ENCODE assay signal across 9 cellular contexts in genomic region chr6:41536884-41537347, GRCh38. TPM values are rescaled to one million over a fixed set of nuclear protein-coding genes. Genes with fewer than 3 reads are reported as not detected.
DNase-seq lines count a peak whose midpoint lies in the region; ATAC-seq and TF ChIP-seq lines count a peak whose summit lies in the region.
"Had no signal": no experiment of that assay in that cellular context is flagged by ENCODE, and none has a peak within 500 bp of the region (broad histone marks: within the 10 kb centered on the region; RNA-seq: fewer than 3 reads in every experiment).

No MANE protein-coding gene starts in this region.

- WGBS in heart left ventricle, 4 donors, result 30 to 51% (median 36%) methylated on average over 14 to 15 of the region's 15 CpGs
- 41% methylated on average over 15 of the region's 15 CpGs for whole genome bisulfite sequencing in right cardiac atrium

- peak overlapping the region; percentile 22; the same call in 1 of the 2 replicates for H2AFZ ChIP-seq in PC-3 (ENCODE audit: low read length)

- POLR2A ChIA-PET in PC-3 (lab: Charles Lee; ENCODE audit: unreplicated experiment), result no interaction called here

- H3K4me3 ChIP-seq in heart left ventricle (no peak overlapping the region), left ventricle myocardium inferior (no peak overlapping the region), PC-3 (ENCODE audit: low read length) (peak overlapping the region; percentile 32), right cardiac atrium (ENCODE audit: low read length) (no peak overlapping the region)

- TF ChIP-seq CTCF in heart left ventricle (IDR thresholded peaks at IDR 0.05) (no peak), left ventricle myocardium inferior (IDR thresholded peaks at IDR 0.05; ENCODE audit: borderline replicate concordance) (no peak), PC-3 (conservative IDR thresholded peaks at IDR 0.05; ENCODE audit: low read depth, low read length) (no peak)

- no peaks in the 10 kb centered on the region for H4K20me1 ChIP-seq in PC-3 (ENCODE audit: low read length)

- H3K27me3 ChIP-seq in heart left ventricle, result peaks cover 0 to 33% (median 0%) of the 10 kb centered on the region in 9 donors
- H3K27me3 ChIP-seq in left ventricle myocardium inferior (ENCODE audit: low read depth), result peaks cover 73% of the 10 kb centered on the region
- no peaks in the 10 kb centered on the region for H3K27me3 ChIP-seq in PC-3 (ENCODE audit: low read length)
- no peaks in the 10 kb centered on the region for H3K27me3 ChIP-seq in right cardiac atrium (ENCODE audit: control insufficient read depth, insufficient read depth)

- H3K9me3 ChIP-seq in heart left ventricle (no peaks in the 10 kb centered on the region), left ventricle myocardium inferior (replicated peaks) (no peaks in the 10 kb centered on the region), PC-3 (ENCODE audit: low read length) (no peaks in the 10 kb centered on the region), right cardiac atrium (ENCODE audit: control insufficient read depth, low read length) (no peaks in the 10 kb centered on the region)

- no peak overlapping the region for H3K9ac ChIP-seq in PC-3 (ENCODE audit: low read length)

- DNase-seq in heart left ventricle (peak in 1 of 5 donors; percentile 36), left ventricle myocardium inferior (no peak), PC-3 (peak; percentile 77), right cardiac atrium (peak; percentile 35 to 70 (median 58)), ureter (ENCODE audit: low spot score) (peak; percentile 85), HCEC 1CT (no peak)
- no peak for DNase-seq in activated CD4-positive, alpha-beta T cell treated with anti-CD3 and anti-CD28 coated beads for 4 hours
- no peak for DNase-seq in activated CD4-positive, CD25-positive, alpha-beta regulatory T cell treated with anti-CD3 and anti-CD28 coated beads, Interleukin-2, amount 50 U/mL, for 72 hours
- DNase-seq: ACHN had no signal

- ATAC-seq in heart left ventricle (peak in 3 of 4 donors; percentile 25 to 52 (median 39)), PC-3 (peak; percentile 64), right cardiac atrium (peak; percentile 39 to 60)

- intact Hi-C loops in heart left ventricle (cut with DNase I), result no loop called here
- intact Hi-C loops in left ventricle myocardium inferior (cut with micrococcal nuclease), result no loop called here
- intact Hi-C loops in PC-3 (cut with micrococcal nuclease), result no loop called here
- intact Hi-C loops in right cardiac atrium (cut with DNase I), result no loop called here

- CTCF ChIA-PET in PC-3 (lab: Charles Lee), result no interaction called here

- H3K4me2 ChIP-seq in PC-3 (ENCODE audit: low read length), result peak overlapping the region; percentile 61

- no peaks in the 10 kb centered on the region for H3F3A ChIP-seq in PC-3 (ENCODE audit: low read length, unreplicated experiment)

- H3K36me3 ChIP-seq in heart left ventricle (no peaks in the 10 kb centered on the region), left ventricle myocardium inferior (no peaks in the 10 kb centered on the region), PC-3 (ENCODE audit: low read depth, low read length) (no peaks in the 10 kb centered on the region)

- H3K4me1 ChIP-seq in heart left ventricle (peaks cover 0 to 37% (median 4%) of the 10 kb centered on the region in 12 donors), left ventricle myocardium inferior (peaks cover 9% of the 10 kb centered on the region), PC-3 (ENCODE audit: insufficient read depth, low read length) (peaks cover 27% of the 10 kb centered on the region), right cardiac atrium (ENCODE audit: control insufficient read depth, insufficient read depth, low read length) (no peaks in the 10 kb centered on the region)

- BruUV-seq in PC-3 (replicated peaks; lab: Mats Ljungman, UMichigan), result no TSS peak

- H3K9me2 ChIP-seq in PC-3 (replicated peaks; ENCODE audit: low read length), result no peaks in the 10 kb centered on the region

- H3K79me2 ChIP-seq in PC-3 (ENCODE audit: low read length), result no peaks in the 10 kb centered on the region

- H3K27ac ChIP-seq in heart left ventricle (no peak overlapping the region), left ventricle myocardium inferior (replicated peaks) (no peak overlapping the region), PC-3 (ENCODE audit: low read length) (peak overlapping the region; percentile 45), right cardiac atrium (ENCODE audit: low read length) (no peak overlapping the region)

- TF ChIP-seq POLR2A in heart left ventricle (IDR thresholded peaks at IDR 0.05), result no peak

RNA-seq across cellular contexts. Expression of gene FOXP4, which starts 9.3 kb away (rescaled TPM):
- 10 to 100 TPM; 11.3 to 22.5 (median 16.0) TPM for total RNA-seq in heart left ventricle
- polyA plus RNA-seq in heart left ventricle, result 10 to 100 TPM; 10.9 to 17.9 TPM
- 15.0 TPM for total RNA-seq in left ventricle myocardium inferior
- 6.7 and 15.5 TPM in 2 replicates for total RNA-seq in PC-3 (2014; rRNA removed)
- 10 to 100 TPM; 21.7 to 22.5 (median 22.1) TPM for total RNA-seq in right cardiac atrium
- polyA plus RNA-seq in right cardiac atrium, result 15.3 TPM
- 25.1 TPM for total RNA-seq in ureter

Comparison
In these comparisons a context has a peak if more than half of its experiments do, and no peak if none do; other contexts are left out.
1. DNase-seq: peak in PC-3 (single experiment), right cardiac atrium (3 of 3) and ureter (single experiment); none in left ventricle myocardium inferior (single experiment), activated CD4-positive, alpha-beta T cell treated with anti-CD3 and anti-CD28 coated beads for 4 hours (0 of 2), HCEC 1CT (single experiment) and activated CD4-positive, CD25-positive, alpha-beta regulatory T cell treated with anti-CD3 and anti-CD28 coated beads, Interleukin-2, amount 50 U/mL, for 72 hours (single experiment).
2. Peak in every context shown above with its lines, with median percentiles within 50 percentile points of each other: ATAC-seq.